ENCODE assay signal across 1 cellular context in the genomic region with DNA sequence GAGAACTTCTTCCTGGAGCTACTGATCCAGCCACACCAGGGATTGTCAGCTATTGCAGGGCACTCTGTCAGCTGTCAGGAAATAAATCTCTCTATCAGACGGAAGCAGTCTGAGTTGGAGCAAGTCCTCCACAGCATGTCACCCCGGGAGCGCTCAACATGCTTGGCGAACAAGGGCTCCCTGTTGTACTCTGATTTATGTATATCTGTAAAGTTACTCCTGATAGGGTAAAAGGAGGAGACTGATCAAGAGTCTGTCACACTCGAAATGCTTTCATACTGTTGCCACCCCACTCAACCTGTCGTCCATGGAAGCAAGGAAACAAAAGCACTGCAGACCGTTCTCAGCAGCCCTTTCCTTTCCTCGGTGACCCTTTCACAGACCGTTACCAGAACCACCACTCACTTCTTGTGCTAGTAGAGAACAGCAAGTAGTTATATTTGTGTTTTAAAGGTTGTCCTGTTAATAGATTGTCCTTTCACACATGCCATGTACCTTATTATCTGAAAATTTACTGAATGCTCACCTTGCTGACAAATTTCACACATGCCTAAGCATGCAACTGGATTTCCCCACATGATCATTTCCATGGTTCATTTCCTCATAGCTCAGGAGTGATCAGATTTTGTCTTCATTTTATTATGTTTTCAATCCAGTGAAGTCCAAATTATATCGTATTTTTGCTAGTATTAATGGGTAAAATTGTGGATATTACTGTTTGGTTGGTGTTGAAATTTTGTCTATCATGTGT.
TF ChIP-seq lines count a peak whose summit lies in the region.

No MANE protein-coding gene starts in this region.

TF ChIP-seq in GM12878, 131 proteins besides CTCF, POLR2A, EP300 and RAD21 (continued from another document):
- TF ChIP-seq, protein P1, sequence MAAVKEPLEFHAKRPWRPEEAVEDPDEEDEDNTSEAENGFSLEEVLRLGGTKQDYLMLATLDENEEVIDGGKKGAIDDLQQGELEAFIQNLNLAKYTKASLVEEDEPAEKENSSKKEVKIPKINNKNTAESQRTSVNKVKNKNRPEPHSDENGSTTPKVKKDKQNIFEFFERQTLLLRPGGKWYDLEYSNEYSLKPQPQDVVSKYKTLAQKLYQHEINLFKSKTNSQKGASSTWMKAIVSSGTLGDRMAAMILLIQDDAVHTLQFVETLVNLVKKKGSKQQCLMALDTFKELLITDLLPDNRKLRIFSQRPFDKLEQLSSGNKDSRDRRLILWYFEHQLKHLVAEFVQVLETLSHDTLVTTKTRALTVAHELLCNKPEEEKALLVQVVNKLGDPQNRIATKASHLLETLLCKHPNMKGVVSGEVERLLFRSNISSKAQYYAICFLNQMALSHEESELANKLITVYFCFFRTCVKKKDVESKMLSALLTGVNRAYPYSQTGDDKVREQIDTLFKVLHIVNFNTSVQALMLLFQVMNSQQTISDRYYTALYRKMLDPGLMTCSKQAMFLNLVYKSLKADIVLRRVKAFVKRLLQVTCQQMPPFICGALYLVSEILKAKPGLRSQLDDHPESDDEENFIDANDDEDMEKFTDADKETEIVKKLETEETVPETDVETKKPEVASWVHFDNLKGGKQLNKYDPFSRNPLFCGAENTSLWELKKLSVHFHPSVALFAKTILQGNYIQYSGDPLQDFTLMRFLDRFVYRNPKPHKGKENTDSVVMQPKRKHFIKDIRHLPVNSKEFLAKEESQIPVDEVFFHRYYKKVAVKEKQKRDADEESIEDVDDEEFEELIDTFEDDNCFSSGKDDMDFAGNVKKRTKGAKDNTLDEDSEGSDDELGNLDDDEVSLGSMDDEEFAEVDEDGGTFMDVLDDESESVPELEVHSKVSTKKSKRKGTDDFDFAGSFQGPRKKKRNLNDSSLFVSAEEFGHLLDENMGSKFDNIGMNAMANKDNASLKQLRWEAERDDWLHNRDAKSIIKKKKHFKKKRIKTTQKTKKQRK (IDR thresholded peaks at IDR 0.05; ENCODE audit: low read depth, low read length) = no peak
- TF ChIP-seq TCF7 (IDR thresholded peaks at IDR 0.05; ENCODE audit: borderline replicate concordance) = no peak
- TF ChIP-seq ATF7 (IDR thresholded peaks at IDR 0.05; ENCODE audit: low read depth) = no peak
- no peak for TF ChIP-seq ZNF687 (IDR thresholded peaks at IDR 0.05)
- no peak for TF ChIP-seq ZNF207 (IDR thresholded peaks at IDR 0.05; ENCODE audit: borderline replicate concordance)
- TF ChIP-seq NFIC (IDR thresholded peaks at IDR 0.05; ENCODE audit: low read depth, low read length) = no peak
- no peak for TF ChIP-seq SIN3A (IDR thresholded peaks at IDR 0.05; ENCODE audit: low read depth, low read length)
- TF ChIP-seq, protein P2, sequence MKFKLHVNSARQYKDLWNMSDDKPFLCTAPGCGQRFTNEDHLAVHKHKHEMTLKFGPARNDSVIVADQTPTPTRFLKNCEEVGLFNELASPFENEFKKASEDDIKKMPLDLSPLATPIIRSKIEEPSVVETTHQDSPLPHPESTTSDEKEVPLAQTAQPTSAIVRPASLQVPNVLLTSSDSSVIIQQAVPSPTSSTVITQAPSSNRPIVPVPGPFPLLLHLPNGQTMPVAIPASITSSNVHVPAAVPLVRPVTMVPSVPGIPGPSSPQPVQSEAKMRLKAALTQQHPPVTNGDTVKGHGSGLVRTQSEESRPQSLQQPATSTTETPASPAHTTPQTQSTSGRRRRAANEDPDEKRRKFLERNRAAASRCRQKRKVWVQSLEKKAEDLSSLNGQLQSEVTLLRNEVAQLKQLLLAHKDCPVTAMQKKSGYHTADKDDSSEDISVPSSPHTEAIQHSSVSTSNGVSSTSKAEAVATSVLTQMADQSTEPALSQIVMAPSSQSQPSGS (IDR thresholded peaks at IDR 0.05; ENCODE audit: low read length) = no peak
TF ChIP-seq in GM12878: peak in this region for 0.
